ENCODE assay signal across 16 cellular contexts in the genomic region with DNA sequence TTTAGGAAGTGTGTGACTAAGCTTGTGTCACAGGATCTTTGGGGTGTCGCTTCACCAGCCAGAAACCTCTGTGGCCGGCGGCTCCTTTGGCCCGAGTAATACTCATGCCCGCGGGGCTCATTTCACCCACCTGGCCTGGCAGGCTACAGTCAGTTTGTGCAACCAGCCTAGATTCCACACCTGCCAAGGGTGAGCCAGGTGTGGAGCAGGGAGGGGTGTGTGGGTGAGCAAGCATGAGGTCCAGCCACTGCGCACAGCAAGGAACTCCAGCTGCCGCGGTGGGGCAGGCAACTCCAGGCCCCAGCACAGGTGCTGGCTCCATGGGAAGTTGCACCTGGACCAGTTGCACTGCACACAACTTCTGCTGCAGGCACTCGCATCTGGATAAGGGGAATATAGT.
DNase-seq lines count a peak whose midpoint lies in the region; ATAC-seq and TF ChIP-seq lines count a peak whose summit lies in the region.
"Had no signal": no experiment of that assay in that cellular context is flagged by ENCODE, and none has a peak within 500 bp of the region (broad histone marks: within the 10 kb centered on the region; RNA-seq: fewer than 3 reads in every experiment).

No MANE protein-coding gene starts in this region.

- H3K4me3 Mint-ChIP-seq in MCF 10A (ENCODE audit: unreplicated experiment), result no peak overlapping the region
- H3K4me3 Mint-ChIP-seq: CD14-positive monocyte; CD8-positive, alpha-beta T cell had no signal

- no peak overlapping the region for H4K12ac ChIP-seq in trophoblast cell (ENCODE audit: low read depth, low read length)

- no peak overlapping the region for H3K9ac ChIP-seq in trophoblast cell (ENCODE audit: low read length)
- H3K9ac ChIP-seq: GM23248 had no signal

- H2BK12ac ChIP-seq in trophoblast cell (ENCODE audit: low read length), result no peak overlapping the region

- no peak overlapping the region for H4K91ac ChIP-seq in trophoblast cell (ENCODE audit: low read depth, low read length)

- H3K27ac Mint-ChIP-seq in MCF 10A (ENCODE audit: low read depth, unreplicated experiment), result no peak overlapping the region
- H3K27ac Mint-ChIP-seq: CD14-positive monocyte; CD8-positive, alpha-beta T cell had no signal

- H3K27ac ChIP-seq in breast epithelium (no peak overlapping the region), trophoblast cell (ENCODE audit: low read depth, low read length) (no peak overlapping the region)
- H3K27ac ChIP-seq: 22Rv1, GM23248 had no signal

- POLR2A ChIA-PET in MCF 10A (lab: Yijun Ruan, JAX), result no interaction called here

- no peak overlapping the region for H2BK5ac ChIP-seq in trophoblast cell (ENCODE audit: low read depth, low read length, poor library complexity)

- H3K4ac ChIP-seq in trophoblast cell (ENCODE audit: low read depth, low read length), result no peak overlapping the region

- H4K8ac ChIP-seq in trophoblast cell (ENCODE audit: low read depth, low read length), result no peak overlapping the region

- no peak overlapping the region for H3K18ac ChIP-seq in trophoblast cell (ENCODE audit: low read length)

- H3K36me3 ChIP-seq in breast epithelium, result no peaks in the 10 kb centered on the region
- no peaks in the 10 kb centered on the region for H3K36me3 ChIP-seq in trophoblast cell (ENCODE audit: control insufficient read depth in 1 of 2, insufficient read depth in 2 of 2, low read length in 2 of 2)

- no peaks in the 10 kb centered on the region for H3K9me3 Mint-ChIP-seq in MCF 10A (ENCODE audit: unreplicated experiment)
- H3K9me3 Mint-ChIP-seq: CD8-positive, alpha-beta T cell had no signal

- no peak overlapping the region for H3K4me2 ChIP-seq in trophoblast cell (ENCODE audit: low read length)

- intact Hi-C loops in MCF 10A (cut with micrococcal nuclease), result no loop called here
- intact Hi-C loops in breast epithelium (cut with DNase I; ENCODE audit: low total_unique reads), result no loop called here
- intact Hi-C loops in sciatic nerve (cut with DNase I), result no loop called here

- no peaks in the 10 kb centered on the region for H3K36me3 Mint-ChIP-seq in MCF 10A (ENCODE audit: insufficient read depth, unreplicated experiment)
- H3K36me3 Mint-ChIP-seq: CD14-positive monocyte; CD8-positive, alpha-beta T cell had no signal

- no peak for TF ChIP-seq POLR2A in breast epithelium (IDR thresholded peaks at IDR 0.05)

- H3K4me1 ChIP-seq in breast epithelium, result no peaks in the 10 kb centered on the region
- H3K4me1 ChIP-seq in trophoblast cell (ENCODE audit: control insufficient read depth in 1 of 2, insufficient read depth in 2 of 2, low read length in 2 of 2), result peaks cover 0 to 4% of the 10 kb centered on the region in 2 experiments

- H3K4me3 ChIP-seq in breast epithelium, result no peak overlapping the region
- no peak overlapping the region for H3K4me3 ChIP-seq in trophoblast cell (ENCODE audit: low read depth, low read length)
- H3K4me3 ChIP-seq: GM23248 had no signal

- DNase-seq in DMS53 (lab: John Stamatoyannopoulos, UW), result peak; percentile 50
- no peak for DNase-seq in DMS53 treated with DMSO at 0.1 percent for 48 hours (lab: John Stamatoyannopoulos, UW; ENCODE audit: unreplicated experiment)
- peak; percentile 64 for DNase-seq in MCF 10A (ENCODE audit: unreplicated experiment)
- no peak for DNase-seq in breast epithelium (ENCODE audit: low spot score in 2 of 2)
- DNase-seq in RPMI8226, result peak; percentile 65
- DNase-seq in trophoblast cell, result peak; percentile 63 to 84
- no peak for DNase-seq in retina
- DNase-seq in sciatic nerve (ENCODE audit: low spot score), result no peak
- DNase-seq: CD8-positive, alpha-beta T cell; COR-L47; DMS153; GF-D8; GM23248 had no signal

- no peak overlapping the region for H2AFZ ChIP-seq in trophoblast cell (ENCODE audit: insufficient read depth, low read length, poor library complexity)
- H2AFZ ChIP-seq: GM23248 had no signal

- no CpG with 5 or more reads among the region's 10 CpGs for WGBS in trophoblast cell (ENCODE audit: extremely low coverage, insufficient coverage, insufficient read length)

- TF ChIP-seq CTCF in MCF 10A (IDR thresholded peaks at IDR 0.05; ENCODE audit: unreplicated experiment), result no peak
- no peak for TF ChIP-seq CTCF in breast epithelium (IDR thresholded peaks at IDR 0.05)

- BruUV-seq in MCF 10A (replicated peaks; lab: Mats Ljungman, UMichigan), result no TSS peak

- no peak overlapping the region for H2AK5ac ChIP-seq in trophoblast cell (ENCODE audit: low read length)

- H3K23ac ChIP-seq in trophoblast cell (ENCODE audit: low read length), result no peak overlapping the region

- H3K27me3 ChIP-seq in breast epithelium, result no peaks in the 10 kb centered on the region
- no peaks in the 10 kb centered on the region for H3K27me3 ChIP-seq in trophoblast cell (ENCODE audit: insufficient read depth, low read length)

- no peak overlapping the region for H3K14ac ChIP-seq in trophoblast cell (ENCODE audit: low read length)

- no peaks in the 10 kb centered on the region for H3K27me3 Mint-ChIP-seq in MCF 10A (ENCODE audit: insufficient read depth, unreplicated experiment)

- H3K79me2 ChIP-seq in trophoblast cell (ENCODE audit: control insufficient read depth, insufficient read depth, low read length, poor library complexity), result no peaks in the 10 kb centered on the region

- H2BK120ac ChIP-seq in trophoblast cell (ENCODE audit: insufficient read depth, low read length, poor library complexity), result no peak overlapping the region

- CTCF ChIA-PET in MCF 10A (lab: Yijun Ruan, JAX), result interaction anchor here (0.6 kb wide), 1 partner anchor 452 kb away, joined by 3 read pairs; no protein-coding TSS in a partner anchor

- H3K9me3 ChIP-seq in breast epithelium (no peaks in the 10 kb centered on the region), trophoblast cell (ENCODE audit: insufficient read depth, low read depth, low read length) (peaks cover 2% of the 10 kb centered on the region)

- H3K4me1 Mint-ChIP-seq in MCF 10A (ENCODE audit: insufficient read depth, unreplicated experiment), result no peaks in the 10 kb centered on the region
- H3K4me1 Mint-ChIP-seq: CD14-positive monocyte had no signal

- ATAC-seq in sciatic nerve, result no peak
- ATAC-seq: CD8-positive, alpha-beta T cell; HCT116 had no signal

- peaks cover 6% of the 10 kb centered on the region for H3K79me1 ChIP-seq in trophoblast cell (ENCODE audit: low read length)

Comparison
In these comparisons a context has a peak if more than half of its experiments do, and no peak if none do; other contexts are left out.
1. DNase-seq: peak in DMS53 (single experiment), MCF 10A (single experiment), RPMI8226 (single experiment) and trophoblast cell (2 of 2); none in DMS53 treated with DMSO at 0.1 percent for 48 hours (single experiment), breast epithelium (0 of 2), retina (single experiment) and sciatic nerve (single experiment).